Comparison of ENCODE assay signal across 1 cellular context in the genomic region with DNA sequence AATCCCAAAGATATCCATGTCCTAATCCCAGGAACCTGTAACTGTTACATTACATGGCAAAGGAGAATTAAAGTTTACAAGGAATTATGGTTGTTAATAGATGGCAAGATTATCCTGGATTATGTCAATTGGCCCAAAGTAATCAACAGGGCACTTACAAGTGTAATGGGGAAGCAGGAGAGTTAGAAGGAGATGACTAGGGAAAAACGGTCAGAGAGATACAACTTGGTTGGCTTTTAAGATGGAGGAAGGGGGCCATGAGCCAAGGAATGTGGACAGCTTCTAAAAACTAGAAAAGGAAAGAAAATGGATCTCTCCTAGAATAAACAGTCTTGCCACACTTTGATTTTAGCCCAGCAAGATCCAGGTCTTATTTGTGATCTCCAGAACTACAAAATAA.
TF ChIP-seq lines count a peak whose summit lies in the region.

No MANE protein-coding gene starts in this region.

TF ChIP-seq in K562, 482 proteins besides CTCF, POLR2A, EP300 and RAD21:
- TF ChIP-seq IFI16 (CRISPR knock-in tag; IDR thresholded peaks at IDR 0.05), result no peak
- peak; percentile 57; the same call in 1 of the 2 replicates for TF ChIP-seq EHMT2 (IDR thresholded peaks at IDR 0.05)
- 0 out of 2 replicates have a peak, but pooled peaks have one; percentile 13 for TF ChIP-seq ZNF316 (IDR thresholded peaks at IDR 0.05)
- TF ChIP-seq CHAMP1 (IDR thresholded peaks at IDR 0.05), result peak; percentile 72
- TF ChIP-seq NFE2 (IDR thresholded peaks at IDR 0.05; ENCODE audit: low read depth), result peak; percentile 54
- TF ChIP-seq, protein P1, sequence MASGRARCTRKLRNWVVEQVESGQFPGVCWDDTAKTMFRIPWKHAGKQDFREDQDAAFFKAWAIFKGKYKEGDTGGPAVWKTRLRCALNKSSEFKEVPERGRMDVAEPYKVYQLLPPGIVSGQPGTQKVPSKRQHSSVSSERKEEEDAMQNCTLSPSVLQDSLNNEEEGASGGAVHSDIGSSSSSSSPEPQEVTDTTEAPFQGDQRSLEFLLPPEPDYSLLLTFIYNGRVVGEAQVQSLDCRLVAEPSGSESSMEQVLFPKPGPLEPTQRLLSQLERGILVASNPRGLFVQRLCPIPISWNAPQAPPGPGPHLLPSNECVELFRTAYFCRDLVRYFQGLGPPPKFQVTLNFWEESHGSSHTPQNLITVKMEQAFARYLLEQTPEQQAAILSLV (tag; IDR thresholded peaks at IDR 0.05), result no peak
- peak; percentile 69 for TF ChIP-seq RBM25 (IDR thresholded peaks at IDR 0.05; ENCODE audit: low read depth, low read length, severe bottlenecking)
- TF ChIP-seq ZNF282 (CRISPR knock-in tag; IDR thresholded peaks at IDR 0.05), result no peak
- 0 out of 2 replicates have a peak, but pooled peaks have one; percentile 18 for TF ChIP-seq C11orf30 (IDR thresholded peaks at IDR 0.05; ENCODE audit: low read depth)
- 0 out of 2 replicates have a peak, but pooled peaks have one; percentile 28 for TF ChIP-seq KAT8 (IDR thresholded peaks at IDR 0.05; ENCODE audit: low read depth)
- peak; percentile 43 for TF ChIP-seq ZBTB8A (IDR thresholded peaks at IDR 0.05; ENCODE audit: partially characterized antibody)
- no peak for TF ChIP-seq ZSCAN29 (IDR thresholded peaks at IDR 0.05)
- peak; percentile 72 for TF ChIP-seq CC2D1A (IDR thresholded peaks at IDR 0.05)
- TF ChIP-seq HDAC3 (IDR thresholded peaks at IDR 0.05; ENCODE audit: borderline replicate concordance, partially characterized antibody), result peak; percentile 41
- 0 out of 2 replicates have a peak, but pooled peaks have one; percentile 19 for TF ChIP-seq ZNF592 (IDR thresholded peaks at IDR 0.05)
- TF ChIP-seq, protein P2, sequence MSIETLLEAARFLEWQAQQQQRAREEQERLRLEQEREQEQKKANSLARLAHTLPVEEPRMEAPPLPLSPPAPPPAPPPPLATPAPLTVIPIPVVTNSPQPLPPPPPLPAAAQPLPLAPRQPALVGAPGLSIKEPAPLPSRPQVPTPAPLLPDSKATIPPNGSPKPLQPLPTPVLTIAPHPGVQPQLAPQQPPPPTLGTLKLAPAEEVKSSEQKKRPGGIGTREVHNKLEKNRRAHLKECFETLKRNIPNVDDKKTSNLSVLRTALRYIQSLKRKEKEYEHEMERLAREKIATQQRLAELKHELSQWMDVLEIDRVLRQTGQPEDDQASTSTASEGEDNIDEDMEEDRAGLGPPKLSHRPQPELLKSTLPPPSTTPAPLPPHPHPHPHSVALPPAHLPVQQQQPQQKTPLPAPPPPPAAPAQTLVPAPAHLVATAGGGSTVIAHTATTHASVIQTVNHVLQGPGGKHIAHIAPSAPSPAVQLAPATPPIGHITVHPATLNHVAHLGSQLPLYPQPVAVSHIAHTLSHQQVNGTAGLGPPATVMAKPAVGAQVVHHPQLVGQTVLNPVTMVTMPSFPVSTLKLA (conservative IDR thresholded peaks at IDR 0.05), result 0 out of 4 replicates have a peak, but pooled peaks of 1 of the 2 experiments have one; percentile 21
- TF ChIP-seq YY1 (IDR thresholded peaks at IDR 0.05; ENCODE audit: borderline replicate concordance in 1 of 3, control insufficient read depth in 1 of 3, extremely low read depth in 1 of 3, insufficient read depth in 3 of 3, insufficient read length in 1 of 3, insufficient replicate concordance in 2 of 3, low read depth in 1 of 3, low read length in 2 of 3), result peak in 1 of 3 experiments; percentile 64
- TF ChIP-seq RBBP5 (IDR thresholded peaks at IDR 0.05; ENCODE audit: borderline replicate concordance, insufficient read depth, low read length, poor library complexity, severe bottlenecking), result no peak
- TF ChIP-seq KDM1A (IDR thresholded peaks at IDR 0.05), result peak in 1 of 2 experiments; percentile 62; a peak in 1 of 4 replicates
